26 cellular contexts compared by ENCODE assay signal in genomic region chr10:3336673-3337293, GRCh38.
"Had no signal": no experiment of that assay in that cellular context is flagged by ENCODE, and none has a peak within 500 bp of the region (broad histone marks: within the 10 kb centered on the region; RNA-seq: fewer than 3 reads in every experiment).

No MANE protein-coding gene starts in this region.

- H3K27me3 ChIP-seq: brain microvascular endothelial cell, dorsolateral prefrontal cortex, heart left ventricle, pancreas, right atrium auricular region, tibial nerve had no signal

- H3K4me1 ChIP-seq: heart left ventricle, pancreas, psoas muscle, right atrium auricular region had no signal

- H3K4me3 ChIP-seq: coronary artery, dorsolateral prefrontal cortex, heart left ventricle, pancreas, psoas muscle, right atrium auricular region, tibial nerve had no signal

- H3K9me3 ChIP-seq: heart left ventricle, pancreas, psoas muscle, right atrium auricular region, tibial nerve had no signal

- H3K36me3 ChIP-seq: brain microvascular endothelial cell, heart left ventricle, pancreas, right atrium auricular region, tibial nerve had no signal

- DNase-seq: activated CD4-positive, alpha-beta T cell treated with anti-CD3 and anti-CD28 coated beads for 48 hours; activated CD4-positive, alpha-beta T cell treated with anti-CD3 and anti-CD28 coated beads, Interleukin-2, amount 50 U/mL, for 48 hours; activated CD8-positive, alpha-beta memory T cell treated with anti-CD3 and anti-CD28 coated beads, Interleukin-2, amount 50 U/mL, for 48 hours; activated gamma-delta T cell; activated naive CD4-positive, alpha-beta T cell treated with anti-CD3 and anti-CD28 coated beads, Interleukin-2, amount 10 ng/mL, durations not matched to agents 7 days and 5 days; activated naive CD8-positive, alpha-beta T cell treated with anti-CD3 and anti-CD28 coated beads, Interleukin-2, amount 10 ng/mL, durations not matched to agents 7 days and 5 days; activated T-cell treated with anti-CD3 and anti-CD28 coated beads, Interleukin-2, amount 50 U/mL, for 24 hours; amniotic stem cell; brain microvascular endothelial cell; dorsolateral prefrontal cortex; effector memory CD4-positive, alpha-beta T cell; foreskin fibroblast; heart left ventricle; left ventricle myocardium superior; midbrain; naive thymus-derived CD4-positive, alpha-beta T cell; pancreas; psoas muscle; stimulated activated CD4-positive, alpha-beta T cell treated with anti-CD3 and anti-CD28 coated beads, Interleukin-15, amount 100 ng/mL, for 24 hours; stimulated activated CD4-positive, alpha-beta T cell treated with anti-CD3 and anti-CD28 coated beads, Interleukin-2, amount 100 ng/mL, for 24 hours; stimulated activated naive CD4-positive, alpha-beta T cell treated with Interleukin-2 at 50 U/mL for 16 hours; T-helper 9 cell had no signal

- ATAC-seq: heart left ventricle; naive thymus-derived CD4-positive, alpha-beta T cell; pancreas; psoas muscle had no signal

- H3K27ac ChIP-seq: brain microvascular endothelial cell, coronary artery, dorsolateral prefrontal cortex, heart left ventricle, pancreas, psoas muscle, right atrium auricular region, tibial nerve, VCaP had no signal
